ENCODE assay signal across 9 cellular contexts in genomic region chr6:42784739-42785498, GRCh38. TPM values are rescaled to one million over a fixed set of nuclear protein-coding genes. Genes with fewer than 3 reads are reported as not detected.
A peak's percentile ranks its signal among the peaks of the same experiment; 100 is the strongest.
DNase-seq lines count a peak whose midpoint lies in the region; ATAC-seq and TF ChIP-seq lines count a peak whose summit lies in the region.
"Had no signal": no experiment of that assay in that cellular context is flagged by ENCODE, and none has a peak within 500 bp of the region (broad histone marks: within the 10 kb centered on the region; RNA-seq: fewer than 3 reads in every experiment).

No MANE protein-coding gene starts in this region.

- peak overlapping the region; percentile 78 for H3K4me3 ChIP-seq in AG10803 (ENCODE audit: low read length)

- DNase-seq in AG10803 (ENCODE audit: low read depth) (no peak), chondrocyte (ENCODE audit: low spot score) (no peak), nephron progenitor cell (no peak), cerebellum (ENCODE audit: low spot score) (no peak), activated gamma-delta T cell treated with Interleukin-2 at 50 U/mL for 16 hours (no peak)
- DNase-seq: NCI-H526 treated with DMSO at 0.1 percent for 48 hours had no signal

- TF ChIP-seq CTCF in AG10803 (conservative IDR thresholded peaks at IDR 0.05; ENCODE audit: low read length), result no peak
- no peak for TF ChIP-seq CTCF in chondrocyte (IDR thresholded peaks at IDR 0.05)
- no peak for TF ChIP-seq CTCF in nephron progenitor cell (IDR thresholded peaks at IDR 0.05)

- H3K27me3 Mint-ChIP-seq in IgD-negative memory B cell (no peaks in the 10 kb centered on the region), chondrocyte (ENCODE audit: low read depth) (no peaks in the 10 kb centered on the region), nephron progenitor cell (ENCODE audit: low read depth, poor library complexity) (no peaks in the 10 kb centered on the region)

- H3K27ac Mint-ChIP-seq in IgD-negative memory B cell (peak overlapping the region in 2 of 3 donors; percentile 100), chondrocyte (ENCODE audit: unreplicated experiment) (peak overlapping the region; percentile 98), nephron progenitor cell (peak overlapping the region; percentile 98)

- no peak for ATAC-seq in GM19035 (IDR thresholded peaks at IDR 0.05; ENCODE audit: unreplicated experiment)
- ATAC-seq in GM19351 (IDR thresholded peaks at IDR 0.05; ENCODE audit: unreplicated experiment), result no peak

- peak overlapping the region in 2 of 4 donors; percentile 97 to 99 for H3K4me3 Mint-ChIP-seq in IgD-negative memory B cell
- peak overlapping the region; percentile 89 for H3K4me3 Mint-ChIP-seq in chondrocyte (ENCODE audit: unreplicated experiment)
- peak overlapping the region; percentile 97 for H3K4me3 Mint-ChIP-seq in nephron progenitor cell

- H3K4me1 Mint-ChIP-seq in IgD-negative memory B cell (peaks cover 23 to 41% (median 25%) of the 10 kb centered on the region in 3 donors), chondrocyte (ENCODE audit: low read depth) (peaks cover 19% of the 10 kb centered on the region), nephron progenitor cell (peaks cover 24% of the 10 kb centered on the region)

- H3K9me3 Mint-ChIP-seq in IgD-negative memory B cell, result peaks cover 0 to 2% (median 0%) of the 10 kb centered on the region in 3 donors
- H3K9me3 Mint-ChIP-seq in chondrocyte (ENCODE audit: low read depth), result no peaks in the 10 kb centered on the region
- H3K9me3 Mint-ChIP-seq in nephron progenitor cell, result no peaks in the 10 kb centered on the region

- H3K36me3 Mint-ChIP-seq in IgD-negative memory B cell, result peaks cover 7% of the 10 kb centered on the region
- H3K36me3 Mint-ChIP-seq in chondrocyte (ENCODE audit: low read depth), result peaks cover 2% of the 10 kb centered on the region
- peaks cover 9% of the 10 kb centered on the region for H3K36me3 Mint-ChIP-seq in nephron progenitor cell (ENCODE audit: low read depth)

RNA-seq across cellular contexts. Expression of gene BICRAL, which starts 3.1 kb away (rescaled TPM):
- 4.7 TPM for polyA plus RNA-seq in IgD-negative memory B cell
- total RNA-seq in chondrocyte, result 9.2 to 10.8 TPM (median 9.7 TPM) in 3 replicates
- total RNA-seq in cerebellum, result 20.2 TPM

RNA-seq across cellular contexts. Expression of gene TBCC, which starts 39.0 kb away (rescaled TPM):
- polyA plus RNA-seq in IgD-negative memory B cell, result 67.2 TPM
- total RNA-seq in chondrocyte (17.5 to 19.3 TPM (median 18.4 TPM) in 3 replicates), cerebellum (29.6 TPM)
